15 cellular contexts compared by ENCODE assay signal in genomic region chr11:31325162-31325561, GRCh38. TPM values are rescaled to one million over a fixed set of nuclear protein-coding genes. Genes with fewer than 3 reads are reported as not detected.
DNase-seq lines count a peak whose midpoint lies in the region; ATAC-seq and TF ChIP-seq lines count a peak whose summit lies in the region.
"Had no signal": no experiment of that assay in that cellular context is flagged by ENCODE, and none has a peak within 500 bp of the region (broad histone marks: within the 10 kb centered on the region; RNA-seq: fewer than 3 reads in every experiment).

No MANE protein-coding gene starts in this region.

- H3K9me3 ChIP-seq in IMR-90 (ENCODE audit: control insufficient read depth, insufficient read depth, low read length) (no peaks in the 10 kb centered on the region), mesenchymal stem cell (ENCODE audit: control insufficient read depth, low read length) (no peaks in the 10 kb centered on the region), HAP-1 (no peaks in the 10 kb centered on the region)

- no peaks in the 10 kb centered on the region for H4K20me1 ChIP-seq in IMR-90 (ENCODE audit: insufficient read depth, low read length)

- ATAC-seq in IMR-90 (ENCODE audit: low read depth) (peak; percentile 57; the same call in 1 of the 2 replicates), GM19467 (IDR thresholded peaks at IDR 0.05; ENCODE audit: unreplicated experiment) (no peak)
- ATAC-seq: stimulated activated naive CD8-positive, alpha-beta T cell treated with anti-CD3 and anti-CD28 coated beads, Interleukin-15, amount 100 ng/mL, for 72 hours had no signal

- H3K9ac ChIP-seq in IMR-90 (ENCODE audit: low read depth, low read length), result no peak overlapping the region
- peak overlapping the region; percentile 59 for H3K9ac ChIP-seq in mesenchymal stem cell (ENCODE audit: low read length)

- H2AK5ac ChIP-seq in IMR-90 (ENCODE audit: low read depth, low read length) (no peak overlapping the region), mesenchymal stem cell (ENCODE audit: low read length, severe bottlenecking) (no peak overlapping the region)

- H3K4me3 ChIP-seq in BJ (ENCODE audit: low read depth, low read length), result no peak overlapping the region
- H3K4me3 ChIP-seq in IMR-90 (ENCODE audit: insufficient read depth, low read depth, low read length), result no peak overlapping the region
- no peak overlapping the region for H3K4me3 ChIP-seq in choroid plexus epithelial cell (ENCODE audit: low read depth, low read length)
- no peak overlapping the region for H3K4me3 ChIP-seq in mesenchymal stem cell (ENCODE audit: insufficient read depth in 1 of 2, low read depth in 1 of 2, low read length in 2 of 2)
- H3K4me3 ChIP-seq in HAP-1, result no peak overlapping the region
- H3K4me3 ChIP-seq: heart right ventricle had no signal

- no peak overlapping the region for H2BK12ac ChIP-seq in mesenchymal stem cell (ENCODE audit: low read length in 2 of 2)

- DNase-seq in BJ (ENCODE audit: low read depth) (peak; percentile 13), IMR-90 (peak; percentile 44), choroid plexus epithelial cell (ENCODE audit: low read depth) (peak; percentile 81), mesenchymal stem cell (peak; percentile 56), HAP-1 (ENCODE audit: low spot score in 2 of 2) (no peak), NCI-H1417 treated with DMSO at 0.1 percent for 48 hours (lab: John Stamatoyannopoulos, UW) (no peak), Ammon's horn (ENCODE audit: low spot score) (no peak)
- DNase-seq: activated CD4-positive, alpha-beta T cell treated with anti-CD3 and anti-CD28 coated beads, Interleukin-2, amount 50 U/mL, for 1 hour; activated gamma-delta T cell; heart right ventricle; NCI-H146; stimulated activated CD4-positive, alpha-beta T cell treated with anti-CD3 and anti-CD28 coated beads, Interleukin-4, amount 100 ng/mL, for 1 hour; stimulated activated naive CD8-positive, alpha-beta T cell treated with anti-CD3 and anti-CD28 coated beads, Interleukin-15, amount 100 ng/mL, for 72 hours had no signal

- H2BK5ac ChIP-seq in IMR-90 (ENCODE audit: low read depth, low read length, poor library complexity, severe bottlenecking), result no peak overlapping the region
- no peak overlapping the region for H2BK5ac ChIP-seq in mesenchymal stem cell (ENCODE audit: low read depth, low read length, poor library complexity, severe bottlenecking)

- H2BK20ac ChIP-seq in IMR-90 (ENCODE audit: low read depth, low read length), result no peak overlapping the region

- TF ChIP-seq CTCF in BJ (IDR thresholded peaks at IDR 0.05; ENCODE audit: insufficient read depth, low read depth, low read length) (no peak), IMR-90 (conservative IDR thresholded peaks at IDR 0.05; ENCODE audit: low read depth, low read length) (no peak), choroid plexus epithelial cell (conservative IDR thresholded peaks at IDR 0.05; ENCODE audit: low read depth, low read length) (no peak)

- H3K27ac ChIP-seq in IMR-90 (ENCODE audit: insufficient read depth, low read length), result no peak overlapping the region
- no peak overlapping the region for H3K27ac ChIP-seq in mesenchymal stem cell (ENCODE audit: low read length, poor library complexity, severe bottlenecking)
- H3K27ac ChIP-seq: heart right ventricle had no signal

- no peak for TF ChIP-seq RAD21 in IMR-90 (IDR thresholded peaks at IDR 0.05; ENCODE audit: low read length)

- no peak overlapping the region for H2BK15ac ChIP-seq in IMR-90 (ENCODE audit: low read depth, low read length)
- H2BK15ac ChIP-seq in mesenchymal stem cell (ENCODE audit: low read depth, poor library complexity, severe bottlenecking), result no peak overlapping the region

- H3K14ac ChIP-seq in IMR-90 (replicated peaks; ENCODE audit: low read depth, low read length) (no peak overlapping the region), mesenchymal stem cell (ENCODE audit: low read length in 2 of 2) (no peak overlapping the region)

- H3K4ac ChIP-seq in IMR-90 (ENCODE audit: low read depth, low read length) (no peak overlapping the region), mesenchymal stem cell (ENCODE audit: low read depth in 1 of 2, low read length in 2 of 2) (no peak overlapping the region)

- in situ Hi-C loops in IMR-90 (cut with MboI; ENCODE audit: low sequenced_read_pairs) (no loop called here), HAP-1 (cut with MboI; ENCODE audit: low sequenced_read_pairs) (no loop called here)

- H3K79me1 ChIP-seq in IMR-90 (ENCODE audit: low read depth in 1 of 2, low read length in 2 of 2), result no peaks in the 10 kb centered on the region
- no peaks in the 10 kb centered on the region for H3K79me1 ChIP-seq in mesenchymal stem cell (replicated peaks; ENCODE audit: low read length, poor library complexity, severe bottlenecking)

- H4K91ac ChIP-seq in IMR-90 (ENCODE audit: insufficient read depth, low read depth, low read length) (no peak overlapping the region), mesenchymal stem cell (ENCODE audit: low read length) (no peak overlapping the region)

- H2AFZ ChIP-seq in IMR-90 (replicated peaks; ENCODE audit: low read length, poor library complexity) (no peak overlapping the region), mesenchymal stem cell (ENCODE audit: low read depth, low read length) (no peak overlapping the region)

- POLR2A ChIA-PET in BJ (lab: Charles Lee), result no interaction called here
- POLR2A ChIA-PET in IMR-90 (lab: Charles Lee; ENCODE audit: unreplicated experiment), result no interaction called here

- H3K27me3 ChIP-seq in BJ (ENCODE audit: control insufficient read depth, insufficient read depth, low read length) (no peaks in the 10 kb centered on the region), IMR-90 (ENCODE audit: control insufficient read depth, insufficient read depth, low read length) (no peaks in the 10 kb centered on the region), mesenchymal stem cell (ENCODE audit: control insufficient read depth in 1 of 2, insufficient read depth in 1 of 2, low read length in 2 of 2) (no peaks in the 10 kb centered on the region), HAP-1 (ENCODE audit: low read depth) (no peaks in the 10 kb centered on the region)
- H3K27me3 ChIP-seq: heart right ventricle had no signal

- no peak overlapping the region for H3K56ac ChIP-seq in IMR-90 (ENCODE audit: extremely low read depth, insufficient read depth, low read length)

- intact Hi-C loops in IMR-90 (cut with micrococcal nuclease), result no loop called here

- no peak overlapping the region for H4K8ac ChIP-seq in IMR-90 (ENCODE audit: low read depth in 2 of 2, low read length in 2 of 2)
- no peak overlapping the region for H4K8ac ChIP-seq in mesenchymal stem cell (ENCODE audit: low read length)

- CTCF ChIA-PET in BJ (lab: Yijun Ruan, JAX), result interaction anchor here (0.9 kb wide), 1 partner anchor 30 kb away, joined by 3 read pairs; no protein-coding TSS in a partner anchor
- CTCF ChIA-PET in IMR-90 (lab: Yijun Ruan, JAX), result no interaction called here

- no TSS peak for BruUV-seq in IMR-90 (replicated peaks; lab: Mats Ljungman, UMichigan)

- H3K18ac ChIP-seq in IMR-90 (ENCODE audit: low read depth, low read length) (no peak overlapping the region), mesenchymal stem cell (ENCODE audit: low read depth in 1 of 2, low read length in 2 of 2) (no peak overlapping the region)

- H2AK9ac ChIP-seq in IMR-90 (replicated peaks; ENCODE audit: low read depth, low read length, poor library complexity), result no peak overlapping the region

- H3K4me2 ChIP-seq in IMR-90 (ENCODE audit: low read depth, low read length) (no peak overlapping the region), mesenchymal stem cell (ENCODE audit: low read length, poor library complexity, severe bottlenecking) (no peak overlapping the region)

- dilution Hi-C loops in IMR-90 (cut with HindIII; ENCODE audit: low sequenced_read_pairs, unreplicated experiment), result no loop called here

- no peaks in the 10 kb centered on the region for H3K36me3 ChIP-seq in BJ (ENCODE audit: control insufficient read depth, insufficient read depth, low read length)
- H3K36me3 ChIP-seq in IMR-90 (ENCODE audit: control insufficient read depth, insufficient read depth, low read length), result no peaks in the 10 kb centered on the region
- no peaks in the 10 kb centered on the region for H3K36me3 ChIP-seq in mesenchymal stem cell (ENCODE audit: control insufficient read depth in 1 of 2, insufficient read depth in 2 of 2, low read depth in 1 of 2, low read length in 2 of 2)
- no peaks in the 10 kb centered on the region for H3K36me3 ChIP-seq in HAP-1 (replicated peaks)
- H3K36me3 ChIP-seq: heart right ventricle had no signal

- no peak for TF ChIP-seq POLR2A in IMR-90 (IDR thresholded peaks at IDR 0.05; ENCODE audit: low read depth, low read length)

- no peak overlapping the region for H4K5ac ChIP-seq in IMR-90 (ENCODE audit: low read depth, low read length)

- H2BK120ac ChIP-seq in IMR-90 (ENCODE audit: low read depth, low read length), result no peak overlapping the region
- H2BK120ac ChIP-seq in mesenchymal stem cell (ENCODE audit: low read depth, low read length), result no peak overlapping the region

- no peak overlapping the region for H3K23ac ChIP-seq in IMR-90 (ENCODE audit: low read depth, low read length)
- no peak overlapping the region for H3K23ac ChIP-seq in mesenchymal stem cell (ENCODE audit: low read length in 2 of 2)

- H3K4me1 ChIP-seq in IMR-90 (ENCODE audit: control insufficient read depth, insufficient read depth, low read length) (no peaks in the 10 kb centered on the region), mesenchymal stem cell (ENCODE audit: control insufficient read depth, insufficient read depth, low read depth, low read length) (no peaks in the 10 kb centered on the region), HAP-1 (no peaks in the 10 kb centered on the region)
- H3K4me1 ChIP-seq: heart right ventricle had no signal

- no peaks in the 10 kb centered on the region for H3K9me1 ChIP-seq in IMR-90 (ENCODE audit: insufficient read depth, low read length)

TF ChIP-seq in IMR-90, 13 proteins besides CTCF, POLR2A, EP300 and RAD21 (continues in another document):
- no peak for TF ChIP-seq RFX5 (IDR thresholded peaks at IDR 0.05; ENCODE audit: low read depth, low read length)
- TF ChIP-seq SMC3 (IDR thresholded peaks at IDR 0.05; ENCODE audit: low read depth, low read length), result no peak

RNA-seq across cellular contexts. Expression of gene DCDC1, which starts 44.4 kb away (rescaled TPM):
- polyA plus RNA-seq in BJ (2011; rRNA removed) (0.05 TPM in 1 of 2 replicates, not detected in the other), IMR-90 (2012; rRNA removed) (not detected in 2 replicates)
- 0.15 TPM in 1 of 2 replicates, not detected in the other for polyA minus RNA-seq in BJ (2011; rRNA and poly(A)+ RNA removed)
- total RNA-seq in IMR-90 (2012; rRNA removed), result under 0.01 TPM in 1 of 2 replicates, not detected in the other
- polyA plus RNA-seq in IMR-90 (2012; cell fraction: cytosol; rRNA removed), result 0.03 TPM in 1 of 2 replicates, not detected in the other
- not detected in 2 replicates for polyA plus RNA-seq in IMR-90 (2012; cell fraction: nucleus; rRNA removed; ENCODE audit: low replicate concordance)
- polyA plus RNA-seq in mesenchymal stem cell (2013, experiment 1 of 2), result 0.07 TPM
- polyA plus RNA-seq in mesenchymal stem cell (2013, experiment 2 of 2), result not detected
- total RNA-seq: lung microvascular endothelial cell had no signal

RNA-seq across cellular contexts. Expression of gene DNAJC24, which starts 44.5 kb away (rescaled TPM):
- 8.8 and 14.2 TPM in 2 replicates for polyA plus RNA-seq in BJ (2011; rRNA removed)
- polyA minus RNA-seq in BJ (2011; rRNA and poly(A)+ RNA removed), result 19.1 and 19.5 TPM in 2 replicates
- 8.2 and 16.1 TPM in 2 replicates for total RNA-seq in IMR-90 (2012; rRNA removed)
- polyA plus RNA-seq in IMR-90 (2012; rRNA removed), result 8.1 and 8.9 TPM in 2 replicates
- 1.5 and 2.4 TPM in 2 replicates for polyA plus RNA-seq in IMR-90 (2012; cell fraction: cytosol; rRNA removed)
- polyA plus RNA-seq in IMR-90 (2012; cell fraction: nucleus; rRNA removed; ENCODE audit: low replicate concordance), result 4.2 and 17.0 TPM in 2 replicates
- 10.2 TPM for polyA plus RNA-seq in mesenchymal stem cell (2013, experiment 1 of 2)
- polyA plus RNA-seq in mesenchymal stem cell (2013, experiment 2 of 2), result 9.6 TPM

Comparison
In these comparisons a context has a peak if more than half of its experiments do, and no peak if none do; other contexts are left out.
1. DNase-seq: peak in BJ (single experiment), IMR-90 (single experiment), choroid plexus epithelial cell (single experiment) and mesenchymal stem cell (single experiment); none in HAP-1 (0 of 2), NCI-H1417 treated with DMSO at 0.1 percent for 48 hours (single experiment) and Ammon's horn (single experiment).